Comparison of ENCODE assay signal across 8 cellular contexts in genomic region chr1:183635606-183636333, GRCh38. TPM values are rescaled to one million over a fixed set of nuclear protein-coding genes. Genes with fewer than 3 reads are reported as not detected.
DNase-seq lines count a peak whose midpoint lies in the region; ATAC-seq and TF ChIP-seq lines count a peak whose summit lies in the region.

Gene ARPC5 (minus strand): TSS chr1:183635783. CDS start chr1:183635659, 124 bp downstream.

- TF ChIP-seq POLR2A in Peyer's patch (IDR thresholded peaks at IDR 0.05), result peak; percentile 93 to 95

- H3K4me3 ChIP-seq in KMS-11 (IDR thresholded peaks at IDR 0.05; ENCODE audit: insufficient read depth, low read depth, low read length), result peak within 1 kb of the TSS; percentile 97
- peak within 1 kb of the TSS; percentile 76 to 96 (median 85) for H3K4me3 ChIP-seq in Peyer's patch
- H3K4me3 ChIP-seq in muscle layer of duodenum (ENCODE audit: low read depth in 1 of 2, low read length in 2 of 2), result peak within 1 kb of the TSS; percentile 84 to 89

- H3K4me2 ChIP-seq in KMS-11, result peak within 1 kb of the TSS; percentile 90

- DNase-seq in DMS153 treated with DMSO at 0.1 percent for 48 hours (lab: John Stamatoyannopoulos, UW; ENCODE audit: unreplicated experiment), result peak; percentile 99
- DNase-seq in Peyer's patch, result peak; percentile 94 to 98 (median 97)
- peak; percentile 99 for DNase-seq in activated T-cell treated with anti-CD3 and anti-CD28 coated beads, Interleukin-2, amount 50 U/mL, for 48 hours
- peak; percentile 92 to 95 for DNase-seq in stimulated activated CD8-positive, alpha-beta memory T cell treated with anti-CD3 and anti-CD28 coated beads, Interleukin-7, amount 100 ng/mL, for 4 hours (ENCODE audit: low read depth in 2 of 2)

- ATAC-seq in GM21723 (IDR thresholded peaks at IDR 0.05; ENCODE audit: unreplicated experiment) (peak; percentile 86), esophagus mucosa (peak; percentile 99)

- H3K9ac ChIP-seq in KMS-11, result peak within 1 kb of the TSS; percentile 62

- H3K27ac ChIP-seq in KMS-11, result peak within 1 kb of the TSS; percentile 34
- peak within 1 kb of the TSS; percentile 87 to 98 (median 93) for H3K27ac ChIP-seq in Peyer's patch
- peak within 1 kb of the TSS; percentile 94 for H3K27ac ChIP-seq in muscle layer of duodenum (ENCODE audit: low read length)

- H3K36me3 ChIP-seq in KMS-11 (ENCODE audit: insufficient read depth), result peaks cover under 1% of the 10 kb centered on the region; the same call in 1 of the 2 replicates
- peaks cover 0 to 7% (median 0%) of the 10 kb centered on the region in 3 donors for H3K36me3 ChIP-seq in Peyer's patch
- H3K36me3 ChIP-seq in muscle layer of duodenum (ENCODE audit: control insufficient read depth in 1 of 2, insufficient read depth in 2 of 2, low read length in 2 of 2), result peaks cover 2 to 12% of the 10 kb centered on the region in 2 donors

- H3K4me1 ChIP-seq in KMS-11 (ENCODE audit: low read depth, poor library complexity, severe bottlenecking), result peaks cover 43% of the 10 kb centered on the region
- peaks cover 0 to 40% (median 0%) of the 10 kb centered on the region in 4 donors for H3K4me1 ChIP-seq in Peyer's patch
- peaks cover 6 to 32% of the 10 kb centered on the region in 2 donors for H3K4me1 ChIP-seq in muscle layer of duodenum (ENCODE audit: control insufficient read depth in 1 of 2, insufficient read depth in 2 of 2, low read length in 2 of 2)

- H3K27me3 ChIP-seq in KMS-11 (ENCODE audit: insufficient read depth, low read depth), result no peaks in the 10 kb centered on the region
- H3K27me3 ChIP-seq in Peyer's patch, result no peaks in the 10 kb centered on the region
- no peaks in the 10 kb centered on the region for H3K27me3 ChIP-seq in muscle layer of duodenum (ENCODE audit: low read depth, low read length)

- no peaks in the 10 kb centered on the region for H3K9me3 ChIP-seq in Peyer's patch
- no peaks in the 10 kb centered on the region for H3K9me3 ChIP-seq in muscle layer of duodenum (ENCODE audit: control insufficient read depth in 1 of 2, low read length in 2 of 2)

- H3K79me2 ChIP-seq in KMS-11 (ENCODE audit: insufficient read depth, low read depth), result peaks cover 46% of the 10 kb centered on the region

- TF ChIP-seq CTCF in KMS-11 (conservative IDR thresholded peaks at IDR 0.05; ENCODE audit: low read depth, low read length) (no peak), Peyer's patch (IDR thresholded peaks at IDR 0.05) (peak in 1 of 6 experiments; percentile 8)

- H4K20me1 ChIP-seq in KMS-11 (ENCODE audit: insufficient read depth), result no peaks in the 10 kb centered on the region

- H2AFZ ChIP-seq in KMS-11 (ENCODE audit: low read depth), result peak within 1 kb of the TSS; percentile 96

RNA-seq across cellular contexts. Expression of gene ARPC5, which starts in this region (rescaled TPM):
- total RNA-seq in Peyer's patch (10 to 100 TPM; 57.9 to 86.7 (median 67.9) TPM), esophagus mucosa (97.8 TPM)

Comparison
In these comparisons a context has a peak if more than half of its experiments do, and no peak if none do; other contexts are left out.
1. Peak in every context shown above with its lines: DNase-seq, ATAC-seq, H3K4me3 ChIP-seq and H3K27ac ChIP-seq.
2. H3K27ac ChIP-seq: peak in every context shown above with its lines; median percentile 94 in muscle layer of duodenum; 93 in Peyer's patch; 34 in KMS-11.